In genomic region chr4:127501103-127501502, GRCh38 we compare ENCODE assay signal across 1 cellular context.
TF ChIP-seq lines count a peak whose summit lies in the region.

No MANE protein-coding gene starts in this region.

TF ChIP-seq in GM23338, 12 proteins besides CTCF, POLR2A, EP300 and RAD21 (continued from another document):
- TF ChIP-seq ZNF462 (CRISPR knock-in tag; IDR thresholded peaks at IDR 0.05): no peak
- no peak for TF ChIP-seq JUNB (IDR thresholded peaks at IDR 0.05; ENCODE audit: unreplicated experiment)
- TF ChIP-seq STAT1 (IDR thresholded peaks at IDR 0.05; ENCODE audit: unreplicated experiment): no peak
